Comparison of ENCODE assay signal across 15 cellular contexts in genomic region chr17:78538033-78538776, GRCh38. TPM values are rescaled to one million over a fixed set of nuclear protein-coding genes. Genes with fewer than 3 reads are reported as not detected.
DNase-seq lines count a peak whose midpoint lies in the region; ATAC-seq, FAIRE-seq and TF ChIP-seq lines count a peak whose summit lies in the region.
"Had no signal": no experiment of that assay in that cellular context is flagged by ENCODE, and none has a peak within 500 bp of the region (broad histone marks: within the 10 kb centered on the region; RNA-seq: fewer than 3 reads in every experiment).

No MANE protein-coding gene starts in this region.

- H3K27me3 ChIP-seq in HepG2 (ENCODE audit: control insufficient read depth in 1 of 2, insufficient read depth in 2 of 2, low read length in 2 of 2) (no peaks in the 10 kb centered on the region), right lobe of liver (no peaks in the 10 kb centered on the region)
- H3K27me3 ChIP-seq: ovary had no signal

- H3K79me2 ChIP-seq in HepG2 (ENCODE audit: insufficient read depth, low read length) = no peaks in the 10 kb centered on the region

- peak; percentile 80 for ATAC-seq in HepG2
- ATAC-seq in right lobe of liver = no peak
- ATAC-seq in GM21723 (IDR thresholded peaks at IDR 0.05; ENCODE audit: unreplicated experiment) = no peak
- no peak for ATAC-seq in GM21528 (IDR thresholded peaks at IDR 0.05; ENCODE audit: low FRiP score, unreplicated experiment)
- ATAC-seq in GM21360 (IDR thresholded peaks at IDR 0.05; ENCODE audit: unreplicated experiment) = no peak

- H3K9me3 Mint-ChIP-seq in activated CD4-positive, alpha-beta memory T cell treated with anti-CD3 and anti-CD28 coated beads, Interleukin-2, amount 10 ng/mL, durations not matched to agents 7 days and 5 days = no peaks in the 10 kb centered on the region
- no peaks in the 10 kb centered on the region for H3K9me3 Mint-ChIP-seq in HFFc6
- H3K9me3 Mint-ChIP-seq: memory B cell had no signal

- H3K27ac ChIP-seq in HepG2 (ENCODE audit: extremely low read length, insufficient read depth, low read length) (no peak overlapping the region), right lobe of liver (no peak overlapping the region)
- H3K27ac ChIP-seq: ovary had no signal

- no peak for FAIRE-seq in HepG2 (lab: Jason Lieb, UNC)
- FAIRE-seq: G401.6 had no signal

- H3K9ac ChIP-seq in HepG2 (ENCODE audit: insufficient read depth, low read depth, low read length) = no peak overlapping the region

- H2AFZ ChIP-seq in HepG2 (ENCODE audit: low read length) = no peak overlapping the region

- in situ Hi-C loops in HepG2 (cut with HindIII; ENCODE audit: extremely low pct_ligation_motif_present, low pct_unique_long_range_greater_than_20kb) = no loop called here

- H3K4me1 ChIP-seq in HepG2 (ENCODE audit: insufficient read depth, low read length) (peaks cover 32% of the 10 kb centered on the region), right lobe of liver (no peaks in the 10 kb centered on the region)

- peaks cover 43% of the 10 kb centered on the region for H3K4me1 Mint-ChIP-seq in activated CD4-positive, alpha-beta memory T cell treated with anti-CD3 and anti-CD28 coated beads, Interleukin-2, amount 10 ng/mL, durations not matched to agents 7 days and 5 days
- H3K4me1 Mint-ChIP-seq in HFFc6 (ENCODE audit: low read depth) = peaks cover 1% of the 10 kb centered on the region; the same call in 1 of the 2 replicates

- intact Hi-C loops in HepG2 (cut with micrococcal nuclease; ENCODE audit: unreplicated experiment) = no loop called here
- intact Hi-C loops in right lobe of liver (cut with DNase I) = no loop called here

- POLR2A ChIA-PET in HepG2 (lab: Yijun Ruan, JAX) = interaction anchor here (0.6 kb wide), 2 partner anchors 25 to 1207 kb away, joined by 3 to 4 read pairs; no protein-coding TSS in a partner anchor
- POLR2A ChIA-PET in activated CD4-positive, alpha-beta memory T cell treated with anti-CD3 and anti-CD28 coated beads, Interleukin-2, amount 10 ng/mL, durations not matched to agents 7 days and 5 days (lab: Charles Lee) = no interaction called here

- no peaks in the 10 kb centered on the region for H3K27me3 Mint-ChIP-seq in activated CD4-positive, alpha-beta memory T cell treated with anti-CD3 and anti-CD28 coated beads, Interleukin-2, amount 10 ng/mL, durations not matched to agents 7 days and 5 days
- peaks cover 15% of the 10 kb centered on the region for H3K27me3 Mint-ChIP-seq in HFFc6 (ENCODE audit: insufficient read depth)

- no peak for TF ChIP-seq POLR2A in HepG2 (IDR thresholded peaks at IDR 0.05; ENCODE audit: insufficient read depth in 1 of 2, low read depth in 2 of 2, low read length in 2 of 2)
- TF ChIP-seq POLR2A in right lobe of liver (IDR thresholded peaks at IDR 0.05) = no peak

- H3K9me3 ChIP-seq in HepG2 (ENCODE audit: low read length) (no peaks in the 10 kb centered on the region), right lobe of liver (no peaks in the 10 kb centered on the region)
- H3K9me3 ChIP-seq: ovary had no signal

- H3K4me3 ChIP-seq in HepG2 (replicated peaks in 1 of 3; ENCODE audit: insufficient read depth in 1 of 3, low read depth in 2 of 3, low read length in 3 of 3) (no peak overlapping the region), right lobe of liver (no peak overlapping the region)
- H3K4me3 ChIP-seq: ovary had no signal

- no peak for TF ChIP-seq RAD21 in HepG2 (CRISPR knock-in tag; IDR thresholded peaks at IDR 0.05)

- no peak for TF ChIP-seq EP300 in HepG2 (IDR thresholded peaks at IDR 0.05; ENCODE audit: low read depth in 2 of 2, low read length in 2 of 2)
- TF ChIP-seq EP300 in HepG2 (CRISPR knock-in tag; IDR thresholded peaks at IDR 0.05; ENCODE audit: borderline replicate concordance) = no peak

- peaks cover 2% of the 10 kb centered on the region for H3K36me3 Mint-ChIP-seq in activated CD4-positive, alpha-beta memory T cell treated with anti-CD3 and anti-CD28 coated beads, Interleukin-2, amount 10 ng/mL, durations not matched to agents 7 days and 5 days (ENCODE audit: low read depth)
- no peaks in the 10 kb centered on the region for H3K36me3 Mint-ChIP-seq in HFFc6 (ENCODE audit: low read depth)
- H3K36me3 Mint-ChIP-seq: memory B cell had no signal

- WGBS in HepG2 (ENCODE audit: low lambda C conversion rate) = 45% methylated on average over 9 of the region's 10 CpGs
- WGBS in right lobe of liver (ENCODE audit: insufficient coverage, low coverage, low lambda C conversion rate, missing lambda C conversion rate) = 65% methylated on average over 5 of the region's 10 CpGs

- H3K36me3 ChIP-seq in HepG2 (replicated peaks in 1 of 2; ENCODE audit: control insufficient read depth in 1 of 2, insufficient read depth in 2 of 2, low read length in 2 of 2) = no peaks in the 10 kb centered on the region
- no peaks in the 10 kb centered on the region for H3K36me3 ChIP-seq in right lobe of liver
- H3K36me3 ChIP-seq: ovary had no signal

- DNase-seq in HepG2 (ENCODE audit: low spot score) = peak; percentile 82
- DNase-seq in right lobe of liver = no peak
- DNase-seq in activated CD4-positive, alpha-beta memory T cell treated with anti-CD3 and anti-CD28 coated beads, Interleukin-2, amount 10 ng/mL, durations not matched to agents 7 days and 5 days = no peak
- peak; percentile 86 for DNase-seq in islet precursor cell
- no peak for DNase-seq in HFFc6
- DNase-seq: activated CD8-positive, alpha-beta memory T cell treated with anti-CD3 and anti-CD28 coated beads, Interleukin-2, amount 50 U/mL, for 48 hours; NCI-H2171 treated with DMSO at 0.1 percent for 48 hours; OCI-M1; ovary; T-helper 9 cell had no signal

- H3K4me3 Mint-ChIP-seq in activated CD4-positive, alpha-beta memory T cell treated with anti-CD3 and anti-CD28 coated beads, Interleukin-2, amount 10 ng/mL, durations not matched to agents 7 days and 5 days = no peak overlapping the region
- H3K4me3 Mint-ChIP-seq in HFFc6 = no peak overlapping the region
- H3K4me3 Mint-ChIP-seq: memory B cell had no signal

- H4K20me1 ChIP-seq in HepG2 (ENCODE audit: insufficient read depth, low read length) = no peaks in the 10 kb centered on the region

- TF ChIP-seq CTCF in HepG2 (CRISPR knock-in tag; IDR thresholded peaks at IDR 0.05) (no peak), right lobe of liver (IDR thresholded peaks at IDR 0.05) (no peak), HFFc6 (IDR thresholded peaks at IDR 0.05) (no peak)

- H3K27ac Mint-ChIP-seq in activated CD4-positive, alpha-beta memory T cell treated with anti-CD3 and anti-CD28 coated beads, Interleukin-2, amount 10 ng/mL, durations not matched to agents 7 days and 5 days = peak overlapping the region; percentile 23
- H3K27ac Mint-ChIP-seq in HFFc6 = no peak overlapping the region
- H3K27ac Mint-ChIP-seq: memory B cell had no signal

- CTCF ChIA-PET in HepG2 (lab: Yijun Ruan, JAX; ENCODE audit: low intra/inter-chr PET ratio, low total read pairs) = no interaction called here
- CTCF ChIA-PET in activated CD4-positive, alpha-beta memory T cell treated with anti-CD3 and anti-CD28 coated beads, Interleukin-2, amount 10 ng/mL, durations not matched to agents 7 days and 5 days (lab: Charles Lee) = interaction anchor here (0.7 kb wide), 1 partner anchor 1345 kb away, joined by 3 read pairs; no protein-coding TSS in a partner anchor

- no TSS peak for BruUV-seq in HepG2 (replicated peaks; lab: Mats Ljungman, UMichigan)

- H3K4me2 ChIP-seq in HepG2 (ENCODE audit: low read depth, low read length) = peak overlapping the region; percentile 1; the same call in 1 of the 2 replicates

TF ChIP-seq in HepG2, 621 proteins besides CTCF, POLR2A, EP300 and RAD21 (continues in another document):
- TF ChIP-seq HMG20A (CRISPR knock-in tag; IDR thresholded peaks at IDR 0.05; ENCODE audit: borderline replicate concordance) = 0 out of 2 replicates have a peak, but pooled peaks have one; percentile 20
- TF ChIP-seq RCOR2 (CRISPR knock-in tag; IDR thresholded peaks at IDR 0.05) = peak; percentile 42; the same call in 1 of the 2 replicates
- 0 out of 2 replicates have a peak, but pooled peaks have one; percentile 34 for TF ChIP-seq CEBPG (CRISPR knock-in tag; IDR thresholded peaks at IDR 0.05)
- no peak for TF ChIP-seq ZNF20 (CRISPR knock-in tag; IDR thresholded peaks at IDR 0.05)
- no peak for TF ChIP-seq THAP7 (CRISPR knock-in tag; IDR thresholded peaks at IDR 0.05)

RNA-seq across cellular contexts. Expression of gene DNAH17, which starts 39.0 kb away (rescaled TPM):
- total RNA-seq in HepG2 (2016; rRNA removed; fragmentation: Illumina TruSeq; extraction: Trizol) (0.86 and 0.90 TPM in 2 replicates), right lobe of liver (under 1 TPM in 1 of 6 experiments, not detected in 5; 0.04 TPM)
- 0.51 and 0.79 TPM in 2 replicates for total RNA-seq in HepG2 (2016; cell fraction: cytosol; rRNA removed; fragmentation: Illumina TruSeq; extraction: Trizol; ENCODE audit: low read depth)
- 0.28 and 1.4 TPM in 2 replicates for total RNA-seq in HepG2 (2016; cell fraction: insoluble cytoplasmic fraction; rRNA removed; fragmentation: Illumina TruSeq; extraction: Trizol)
- total RNA-seq in HepG2 (2016; cell fraction: membrane; rRNA removed; fragmentation: Illumina TruSeq; extraction: Trizol) = 0.34 and 0.46 TPM in 2 replicates
- total RNA-seq in HepG2 (2016; cell fraction: nucleus; rRNA removed; fragmentation: Illumina TruSeq; extraction: Trizol) = 1.9 and 2.2 TPM in 2 replicates
- 1.6 and 1.8 TPM in 2 replicates for polyA plus RNA-seq in HepG2 (2011; rRNA removed)
- polyA plus RNA-seq in HepG2 (2011; cell fraction: cytosol; rRNA removed) = 0.98 and 1.4 TPM in 2 replicates
- polyA plus RNA-seq in HepG2 (2011; cell fraction: nucleus; rRNA removed) = 8.8 and 9.2 TPM in 2 replicates
- 3.3 and 4.0 TPM in 2 replicates for polyA plus RNA-seq in HepG2 (2012)
- 0.34 and 0.66 TPM in 2 replicates for polyA plus RNA-seq in HepG2 (2016; cell fraction: cytosol; fragmentation: Illumina TruSeq; extraction: Trizol; ENCODE audit: low read depth)
- polyA plus RNA-seq in HepG2 (2016; cell fraction: insoluble cytoplasmic fraction; fragmentation: Illumina TruSeq; extraction: Trizol; ENCODE audit: low read depth) = 1.1 and 1.3 TPM in 2 replicates
- 0.31 and 1.2 TPM in 2 replicates for polyA plus RNA-seq in HepG2 (2016; cell fraction: membrane; fragmentation: Illumina TruSeq; extraction: Trizol; ENCODE audit: low read depth)
- polyA plus RNA-seq in HepG2 (2016; cell fraction: nucleus; fragmentation: Illumina TruSeq; extraction: Trizol; ENCODE audit: insufficient read depth, low read depth) = 2.7 and 3.1 TPM in 2 replicates
- polyA minus RNA-seq in HepG2 (2011; rRNA and poly(A)+ RNA removed; ENCODE audit: low replicate concordance) = 2.5 and 3.0 TPM in 2 replicates
- 0.89 and 1.5 TPM in 2 replicates for polyA minus RNA-seq in HepG2 (2011; cell fraction: cytosol; rRNA and poly(A)+ RNA removed)
- 6.1 and 6.3 TPM in 2 replicates for polyA minus RNA-seq in HepG2 (2011; cell fraction: nucleus; rRNA and poly(A)+ RNA removed)
- total RNA-seq in activated CD4-positive, alpha-beta memory T cell treated with anti-CD3 and anti-CD28 coated beads, Interleukin-2, amount 10 ng/mL, durations not matched to agents 7 days and 5 days = under 1 TPM; 0.08 TPM
- not detected for total RNA-seq in HFFc6 (2021; fragmentation: NEBNext Ultra II Directional; extraction: Animal tissue kit (Norgen Biotek cat#: 25700))

Comparison
In these comparisons a context has a peak if more than half of its experiments do, and no peak if none do; other contexts are left out.
1. DNase-seq: peak in HepG2 (single experiment) and islet precursor cell (single experiment); none in right lobe of liver (0 of 3), activated CD4-positive, alpha-beta memory T cell treated with anti-CD3 and anti-CD28 coated beads, Interleukin-2, amount 10 ng/mL, durations not matched to agents 7 days and 5 days (single experiment) and HFFc6 (single experiment).